In genomic region chr5:76302661-76303060, GRCh38 we compare ENCODE assay signal across 6 cellular contexts.
DNase-seq lines count a peak whose midpoint lies in the region; ATAC-seq, FAIRE-seq and TF ChIP-seq lines count a peak whose summit lies in the region.
"Not testable (repeated sequence)": the region's sequence is repeated elsewhere in the genome, so short reads cannot be mapped to it uniquely, and the experiment has no call there.

No MANE protein-coding gene starts in this region.

- not testable (repeated sequence) for H3K9me3 ChIP-seq in astrocyte (ENCODE audit: insufficient read depth, low read depth, low read length); liver (ENCODE audit: control insufficient read depth in 4 of 4, low read length in 3 of 4); pancreas

- H3K79me2 ChIP-seq in astrocyte (ENCODE audit: insufficient read depth, low read length) = not testable (repeated sequence)

- peak; percentile 56 for FAIRE-seq in GM12891 (lab: Jason Lieb, UNC)
- FAIRE-seq in GM19239 (lab: Jason Lieb, UNC) = peak; percentile 57
- FAIRE-seq in astrocyte (lab: Jason Lieb, UNC) = peak; percentile 74
- FAIRE-seq in pancreas (lab: Jason Lieb, UNC) = peak; percentile 66

- not testable (repeated sequence) for H3K4me1 Mint-ChIP-seq in astrocyte (ENCODE audit: low read depth, unreplicated experiment)

- not testable (repeated sequence) for TF ChIP-seq POLR2A in GM12891 (IDR thresholded peaks at IDR 0.05; ENCODE audit: low read depth, low read length)

- H3K9me3 Mint-ChIP-seq in astrocyte (ENCODE audit: unreplicated experiment) = not testable (repeated sequence)

- TF ChIP-seq CTCF in astrocyte (IDR thresholded peaks at IDR 0.05; ENCODE audit: insufficient read depth, low read depth, low read length); liver (IDR thresholded peaks at IDR 0.05; ENCODE audit: low read depth, low read length, missing input control); pancreas (IDR thresholded peaks at IDR 0.05): not testable (repeated sequence)

- not testable (repeated sequence) for DNase-seq in GM12891 (ENCODE audit: insufficient read length, low spot score); GM19239 (ENCODE audit: insufficient read length, low spot score); astrocyte (ENCODE audit: low read depth); left colon; pancreas

- not testable (repeated sequence) for H3K27ac ChIP-seq in astrocyte (ENCODE audit: low read depth, low read length); pancreas
- H3K27ac ChIP-seq in liver (ENCODE audit: low read depth in 1 of 2, low read length in 2 of 2) = peak overlapping the region in 1 of 2 donors; percentile 65

- not testable (repeated sequence) for H3K4me2 ChIP-seq in astrocyte (ENCODE audit: low read length)

- H3K4me1 ChIP-seq in astrocyte (ENCODE audit: insufficient read depth, low read length) = not testable (repeated sequence)
- H3K4me1 ChIP-seq in liver (ENCODE audit: control insufficient read depth in 4 of 4, insufficient read depth in 4 of 4, low read length in 3 of 4) (peaks cover 3 to 56% (median 31%) of the 10 kb centered on the region in 4 donors), pancreas (peaks cover 0 to 11% (median 6%) of the 10 kb centered on the region in 3 donors)

- not testable (repeated sequence) for H3K27ac Mint-ChIP-seq in astrocyte (ENCODE audit: unreplicated experiment)

- not testable (repeated sequence) for TF ChIP-seq RAD21 in liver (IDR thresholded peaks at IDR 0.05)

- H3K27me3 Mint-ChIP-seq in astrocyte (ENCODE audit: low read depth, unreplicated experiment) = not testable (repeated sequence)

- H3K27me3 ChIP-seq in astrocyte (ENCODE audit: insufficient read depth, low read length); liver (ENCODE audit: control insufficient read depth in 4 of 4, insufficient read depth in 4 of 4, low read length in 3 of 4); pancreas: not testable (repeated sequence)

- H4K20me1 ChIP-seq in astrocyte (ENCODE audit: insufficient read depth, low read length) = not testable (repeated sequence)

- not testable (repeated sequence) for H2AFZ ChIP-seq in astrocyte (ENCODE audit: low read depth, low read length)

- not testable (repeated sequence) for H3K4me3 ChIP-seq in astrocyte (ENCODE audit: insufficient read depth, low read depth, low read length); liver (ENCODE audit: low read depth in 1 of 3, low read length in 3 of 3); pancreas

- not testable (repeated sequence) for H3K36me3 Mint-ChIP-seq in astrocyte (ENCODE audit: low read depth, unreplicated experiment)

- peak; percentile 85 for ATAC-seq in left colon
- peak; percentile 72 to 86 (median 79) for ATAC-seq in pancreas

- not testable (repeated sequence) for H3K4me3 Mint-ChIP-seq in astrocyte (ENCODE audit: unreplicated experiment)

- intact Hi-C loops in left colon (cut with DNase I, micrococcal nuclease); pancreas (cut with DNase I): not testable (repeated sequence)

- H3K9ac ChIP-seq in astrocyte (ENCODE audit: low read length); liver (ENCODE audit: low read depth in 1 of 2, low read length in 2 of 2): not testable (repeated sequence)

- H3K36me3 ChIP-seq in astrocyte (ENCODE audit: insufficient read depth, low read length); liver (ENCODE audit: control insufficient read depth in 4 of 4, insufficient read depth in 3 of 4, low read depth in 1 of 4, low read length in 3 of 4); pancreas: not testable (repeated sequence)

TF ChIP-seq in liver, 16 proteins besides CTCF, POLR2A, EP300 and RAD21:
- peak; percentile 76 for TF ChIP-seq HNF4G (IDR thresholded peaks at IDR 0.05)
- peak; percentile 41 for TF ChIP-seq YY1 (IDR thresholded peaks at IDR 0.05)
- TF ChIP-seq RXRA (IDR thresholded peaks at IDR 0.05) = peak; percentile 28 to 46
- TF ChIP-seq, protein P1, sequence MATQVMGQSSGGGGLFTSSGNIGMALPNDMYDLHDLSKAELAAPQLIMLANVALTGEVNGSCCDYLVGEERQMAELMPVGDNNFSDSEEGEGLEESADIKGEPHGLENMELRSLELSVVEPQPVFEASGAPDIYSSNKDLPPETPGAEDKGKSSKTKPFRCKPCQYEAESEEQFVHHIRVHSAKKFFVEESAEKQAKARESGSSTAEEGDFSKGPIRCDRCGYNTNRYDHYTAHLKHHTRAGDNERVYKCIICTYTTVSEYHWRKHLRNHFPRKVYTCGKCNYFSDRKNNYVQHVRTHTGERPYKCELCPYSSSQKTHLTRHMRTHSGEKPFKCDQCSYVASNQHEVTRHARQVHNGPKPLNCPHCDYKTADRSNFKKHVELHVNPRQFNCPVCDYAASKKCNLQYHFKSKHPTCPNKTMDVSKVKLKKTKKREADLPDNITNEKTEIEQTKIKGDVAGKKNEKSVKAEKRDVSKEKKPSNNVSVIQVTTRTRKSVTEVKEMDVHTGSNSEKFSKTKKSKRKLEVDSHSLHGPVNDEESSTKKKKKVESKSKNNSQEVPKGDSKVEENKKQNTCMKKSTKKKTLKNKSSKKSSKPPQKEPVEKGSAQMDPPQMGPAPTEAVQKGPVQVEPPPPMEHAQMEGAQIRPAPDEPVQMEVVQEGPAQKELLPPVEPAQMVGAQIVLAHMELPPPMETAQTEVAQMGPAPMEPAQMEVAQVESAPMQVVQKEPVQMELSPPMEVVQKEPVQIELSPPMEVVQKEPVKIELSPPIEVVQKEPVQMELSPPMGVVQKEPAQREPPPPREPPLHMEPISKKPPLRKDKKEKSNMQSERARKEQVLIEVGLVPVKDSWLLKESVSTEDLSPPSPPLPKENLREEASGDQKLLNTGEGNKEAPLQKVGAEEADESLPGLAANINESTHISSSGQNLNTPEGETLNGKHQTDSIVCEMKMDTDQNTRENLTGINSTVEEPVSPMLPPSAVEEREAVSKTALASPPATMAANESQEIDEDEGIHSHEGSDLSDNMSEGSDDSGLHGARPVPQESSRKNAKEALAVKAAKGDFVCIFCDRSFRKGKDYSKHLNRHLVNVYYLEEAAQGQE (IDR thresholded peaks at IDR 0.05) = peak; percentile 24
- TF ChIP-seq SP1 (IDR thresholded peaks at IDR 0.05) = peak; percentile 69
- TF ChIP-seq JUND (IDR thresholded peaks at IDR 0.05) = peak in 1 of 2 donors; percentile 63
- TF ChIP-seq HNF4A (conservative IDR thresholded peaks at IDR 0.05) = peak; percentile 75 to 83
